1 cellular context compared by ENCODE assay signal in the genomic region with DNA sequence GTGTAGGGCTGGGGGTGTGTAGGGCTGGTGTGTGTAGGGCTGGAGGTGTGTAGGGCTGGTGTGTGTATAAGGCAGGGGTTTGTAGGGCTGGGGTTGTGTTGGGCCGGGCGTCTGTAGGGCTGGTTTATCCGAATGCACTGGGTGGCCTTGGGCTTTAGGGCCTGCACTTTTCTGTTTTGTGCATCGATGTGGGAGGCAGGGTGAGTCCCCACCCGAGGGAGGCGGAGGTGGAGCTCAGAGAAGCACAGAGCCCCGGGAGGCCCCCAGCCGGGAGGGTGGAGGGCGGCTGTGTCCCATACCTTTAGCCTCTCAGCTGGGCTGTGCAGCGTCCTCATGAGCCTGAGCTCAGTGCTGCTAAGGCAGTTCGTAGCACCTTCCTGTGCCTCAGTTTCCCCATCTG.
TF ChIP-seq lines count a peak whose summit lies in the region.

No MANE protein-coding gene starts in this region.

TF ChIP-seq in HepG2, 621 proteins besides CTCF, POLR2A, EP300 and RAD21:
- no peak for TF ChIP-seq ZNF207 (IDR thresholded peaks at IDR 0.05; ENCODE audit: borderline replicate concordance)
- TF ChIP-seq, protein P1, sequence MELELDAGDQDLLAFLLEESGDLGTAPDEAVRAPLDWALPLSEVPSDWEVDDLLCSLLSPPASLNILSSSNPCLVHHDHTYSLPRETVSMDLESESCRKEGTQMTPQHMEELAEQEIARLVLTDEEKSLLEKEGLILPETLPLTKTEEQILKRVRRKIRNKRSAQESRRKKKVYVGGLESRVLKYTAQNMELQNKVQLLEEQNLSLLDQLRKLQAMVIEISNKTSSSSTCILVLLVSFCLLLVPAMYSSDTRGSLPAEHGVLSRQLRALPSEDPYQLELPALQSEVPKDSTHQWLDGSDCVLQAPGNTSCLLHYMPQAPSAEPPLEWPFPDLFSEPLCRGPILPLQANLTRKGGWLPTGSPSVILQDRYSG (CRISPR knock-in tag; IDR thresholded peaks at IDR 0.05) = no peak
- TF ChIP-seq ZBTB3 (CRISPR knock-in tag; IDR thresholded peaks at IDR 0.05; ENCODE audit: borderline replicate concordance, low read depth) = no peak
- TF ChIP-seq, protein P2, sequence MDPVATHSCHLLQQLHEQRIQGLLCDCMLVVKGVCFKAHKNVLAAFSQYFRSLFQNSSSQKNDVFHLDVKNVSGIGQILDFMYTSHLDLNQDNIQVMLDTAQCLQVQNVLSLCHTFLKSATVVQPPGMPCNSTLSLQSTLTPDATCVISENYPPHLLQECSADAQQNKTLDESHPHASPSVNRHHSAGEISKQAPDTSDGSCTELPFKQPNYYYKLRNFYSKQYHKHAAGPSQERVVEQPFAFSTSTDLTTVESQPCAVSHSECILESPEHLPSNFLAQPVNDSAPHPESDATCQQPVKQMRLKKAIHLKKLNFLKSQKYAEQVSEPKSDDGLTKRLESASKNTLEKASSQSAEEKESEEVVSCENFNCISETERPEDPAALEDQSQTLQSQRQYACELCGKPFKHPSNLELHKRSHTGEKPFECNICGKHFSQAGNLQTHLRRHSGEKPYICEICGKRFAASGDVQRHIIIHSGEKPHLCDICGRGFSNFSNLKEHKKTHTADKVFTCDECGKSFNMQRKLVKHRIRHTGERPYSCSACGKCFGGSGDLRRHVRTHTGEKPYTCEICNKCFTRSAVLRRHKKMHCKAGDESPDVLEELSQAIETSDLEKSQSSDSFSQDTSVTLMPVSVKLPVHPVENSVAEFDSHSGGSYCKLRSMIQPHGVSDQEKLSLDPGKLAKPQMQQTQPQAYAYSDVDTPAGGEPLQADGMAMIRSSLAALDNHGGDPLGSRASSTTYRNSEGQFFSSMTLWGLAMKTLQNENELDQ (CRISPR knock-in tag; IDR thresholded peaks at IDR 0.05; ENCODE audit: borderline replicate concordance) = no peak
- no peak for TF ChIP-seq ZNF432 (CRISPR knock-in tag; IDR thresholded peaks at IDR 0.05; ENCODE audit: borderline replicate concordance)
- TF ChIP-seq ZNF230 (CRISPR knock-in tag; IDR thresholded peaks at IDR 0.05) = no peak
- TF ChIP-seq YEATS4 (CRISPR knock-in tag; IDR thresholded peaks at IDR 0.05; ENCODE audit: borderline replicate concordance) = no peak
- TF ChIP-seq MBD4 (IDR thresholded peaks at IDR 0.05; ENCODE audit: borderline replicate concordance, low read length) = no peak
- no peak for TF ChIP-seq ATF4 (CRISPR knock-in tag; IDR thresholded peaks at IDR 0.05)
- TF ChIP-seq AFF4 (CRISPR knock-in tag; IDR thresholded peaks at IDR 0.05) = no peak
- TF ChIP-seq ZMAT5 (CRISPR knock-in tag; IDR thresholded peaks at IDR 0.05; ENCODE audit: borderline replicate concordance, low read depth) = no peak
- TF ChIP-seq, protein P3, sequence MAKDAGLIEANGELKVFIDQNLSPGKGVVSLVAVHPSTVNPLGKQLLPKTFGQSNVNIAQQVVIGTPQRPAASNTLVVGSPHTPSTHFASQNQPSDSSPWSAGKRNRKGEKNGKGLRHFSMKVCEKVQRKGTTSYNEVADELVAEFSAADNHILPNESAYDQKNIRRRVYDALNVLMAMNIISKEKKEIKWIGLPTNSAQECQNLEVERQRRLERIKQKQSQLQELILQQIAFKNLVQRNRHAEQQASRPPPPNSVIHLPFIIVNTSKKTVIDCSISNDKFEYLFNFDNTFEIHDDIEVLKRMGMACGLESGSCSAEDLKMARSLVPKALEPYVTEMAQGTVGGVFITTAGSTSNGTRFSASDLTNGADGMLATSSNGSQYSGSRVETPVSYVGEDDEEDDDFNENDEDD (CRISPR knock-in tag; IDR thresholded peaks at IDR 0.05; ENCODE audit: borderline replicate concordance) = no peak
- no peak for TF ChIP-seq ZNF775 (CRISPR knock-in tag; IDR thresholded peaks at IDR 0.05; ENCODE audit: borderline replicate concordance)
- TF ChIP-seq FOSL1 (CRISPR knock-in tag; IDR thresholded peaks at IDR 0.05; ENCODE audit: borderline replicate concordance) = no peak
- TF ChIP-seq, protein P4, sequence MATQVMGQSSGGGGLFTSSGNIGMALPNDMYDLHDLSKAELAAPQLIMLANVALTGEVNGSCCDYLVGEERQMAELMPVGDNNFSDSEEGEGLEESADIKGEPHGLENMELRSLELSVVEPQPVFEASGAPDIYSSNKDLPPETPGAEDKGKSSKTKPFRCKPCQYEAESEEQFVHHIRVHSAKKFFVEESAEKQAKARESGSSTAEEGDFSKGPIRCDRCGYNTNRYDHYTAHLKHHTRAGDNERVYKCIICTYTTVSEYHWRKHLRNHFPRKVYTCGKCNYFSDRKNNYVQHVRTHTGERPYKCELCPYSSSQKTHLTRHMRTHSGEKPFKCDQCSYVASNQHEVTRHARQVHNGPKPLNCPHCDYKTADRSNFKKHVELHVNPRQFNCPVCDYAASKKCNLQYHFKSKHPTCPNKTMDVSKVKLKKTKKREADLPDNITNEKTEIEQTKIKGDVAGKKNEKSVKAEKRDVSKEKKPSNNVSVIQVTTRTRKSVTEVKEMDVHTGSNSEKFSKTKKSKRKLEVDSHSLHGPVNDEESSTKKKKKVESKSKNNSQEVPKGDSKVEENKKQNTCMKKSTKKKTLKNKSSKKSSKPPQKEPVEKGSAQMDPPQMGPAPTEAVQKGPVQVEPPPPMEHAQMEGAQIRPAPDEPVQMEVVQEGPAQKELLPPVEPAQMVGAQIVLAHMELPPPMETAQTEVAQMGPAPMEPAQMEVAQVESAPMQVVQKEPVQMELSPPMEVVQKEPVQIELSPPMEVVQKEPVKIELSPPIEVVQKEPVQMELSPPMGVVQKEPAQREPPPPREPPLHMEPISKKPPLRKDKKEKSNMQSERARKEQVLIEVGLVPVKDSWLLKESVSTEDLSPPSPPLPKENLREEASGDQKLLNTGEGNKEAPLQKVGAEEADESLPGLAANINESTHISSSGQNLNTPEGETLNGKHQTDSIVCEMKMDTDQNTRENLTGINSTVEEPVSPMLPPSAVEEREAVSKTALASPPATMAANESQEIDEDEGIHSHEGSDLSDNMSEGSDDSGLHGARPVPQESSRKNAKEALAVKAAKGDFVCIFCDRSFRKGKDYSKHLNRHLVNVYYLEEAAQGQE (IDR thresholded peaks at IDR 0.05; ENCODE audit: borderline replicate concordance in 1 of 2, low read depth in 1 of 2, low read length in 2 of 2) = no peak
- no peak for TF ChIP-seq ZBTB44 (CRISPR knock-in tag; IDR thresholded peaks at IDR 0.05)
- TF ChIP-seq KAT2B (IDR thresholded peaks at IDR 0.05; ENCODE audit: borderline replicate concordance, low read depth, low read length) = no peak
- no peak for TF ChIP-seq ZNF557 (CRISPR knock-in tag; IDR thresholded peaks at IDR 0.05)
- no peak for TF ChIP-seq PAX8 (CRISPR knock-in tag; IDR thresholded peaks at IDR 0.05; ENCODE audit: borderline replicate concordance)
- TF ChIP-seq ZNF280D (CRISPR knock-in tag; IDR thresholded peaks at IDR 0.05) = no peak
